7 cellular contexts compared by ENCODE assay signal in genomic region chr16:79767597-79768280, GRCh38.
DNase-seq lines count a peak whose midpoint lies in the region; ATAC-seq and TF ChIP-seq lines count a peak whose summit lies in the region.

No MANE protein-coding gene starts in this region.

- in situ Hi-C loops in astrocyte of the cerebellum (cut with HindIII; ENCODE audit: low sequenced_read_pairs) = no loop called here

- H3K4me3 ChIP-seq in H7 (ENCODE audit: insufficient read depth, low read depth, low read length) (no peak overlapping the region), astrocyte of the cerebellum (ENCODE audit: low read depth, low read length) (peak overlapping the region; percentile 12), suprapubic skin (peak overlapping the region; percentile 31)

- peaks cover 1% of the 10 kb centered on the region for H3K27me3 ChIP-seq in H7 (ENCODE audit: control insufficient read depth, insufficient read depth, low read length)
- H3K27me3 ChIP-seq in suprapubic skin = no peaks in the 10 kb centered on the region

- H3K36me3 ChIP-seq in H7 (replicated peaks; ENCODE audit: control insufficient read depth, insufficient read depth, low read length) = no peaks in the 10 kb centered on the region
- no peaks in the 10 kb centered on the region for H3K36me3 ChIP-seq in suprapubic skin

- no peak for TF ChIP-seq EP300 in suprapubic skin (IDR thresholded peaks at IDR 0.05)

- TF ChIP-seq CTCF in astrocyte of the cerebellum (IDR thresholded peaks at IDR 0.05; ENCODE audit: low read depth, low read length, missing control alignments) (peak; percentile 40), suprapubic skin (IDR thresholded peaks at IDR 0.05) (no peak)

- H3K9me3 ChIP-seq in suprapubic skin = no peaks in the 10 kb centered on the region

- peaks cover 39% of the 10 kb centered on the region for H3K4me1 ChIP-seq in suprapubic skin

- 24% methylated on average over 6 of the region's 6 CpGs for WGBS in suprapubic skin

- peak overlapping the region; percentile 88 for H3K27ac ChIP-seq in suprapubic skin

- no peak for TF ChIP-seq POLR2A in suprapubic skin (IDR thresholded peaks at IDR 0.05)

- DNase-seq in H7 (peak; percentile 7), astrocyte of the cerebellum (ENCODE audit: low read depth) (peak; percentile 12), kidney glomerular epithelial cell (lab: John Stamatoyannopoulos, UW) (peak; percentile 18), suprapubic skin (ENCODE audit: low spot score in 2 of 2) (no peak), SHP77 (lab: John Stamatoyannopoulos, UW) (no peak), NCI-H1436 (lab: John Stamatoyannopoulos, UW) (no peak)

- no peak for ATAC-seq in GM21717 (IDR thresholded peaks at IDR 0.05; ENCODE audit: unreplicated experiment)

Comparison
In these comparisons a context has a peak if more than half of its experiments do, and no peak if none do; other contexts are left out.
1. DNase-seq: peak in H7 (single experiment), astrocyte of the cerebellum (single experiment) and kidney glomerular epithelial cell (single experiment); none in suprapubic skin (0 of 2), SHP77 (0 of 2) and NCI-H1436 (single experiment).